1 cellular context compared by ENCODE assay signal in genomic region chr6:159819932-159820640, GRCh38.
TF ChIP-seq lines count a peak whose summit lies in the region.

No MANE protein-coding gene starts in this region.

TF ChIP-seq in GM12878, 131 proteins besides CTCF, POLR2A, EP300 and RAD21:
- TF ChIP-seq PKNOX1 (IDR thresholded peaks at IDR 0.05) (peak; percentile 12; the same call in 1 of the 2 replicates), NFYA (IDR thresholded peaks at IDR 0.05; ENCODE audit: borderline replicate concordance, low read depth, low read length) (no peak)
